ENCODE assay signal across 6 cellular contexts in the genomic region with DNA sequence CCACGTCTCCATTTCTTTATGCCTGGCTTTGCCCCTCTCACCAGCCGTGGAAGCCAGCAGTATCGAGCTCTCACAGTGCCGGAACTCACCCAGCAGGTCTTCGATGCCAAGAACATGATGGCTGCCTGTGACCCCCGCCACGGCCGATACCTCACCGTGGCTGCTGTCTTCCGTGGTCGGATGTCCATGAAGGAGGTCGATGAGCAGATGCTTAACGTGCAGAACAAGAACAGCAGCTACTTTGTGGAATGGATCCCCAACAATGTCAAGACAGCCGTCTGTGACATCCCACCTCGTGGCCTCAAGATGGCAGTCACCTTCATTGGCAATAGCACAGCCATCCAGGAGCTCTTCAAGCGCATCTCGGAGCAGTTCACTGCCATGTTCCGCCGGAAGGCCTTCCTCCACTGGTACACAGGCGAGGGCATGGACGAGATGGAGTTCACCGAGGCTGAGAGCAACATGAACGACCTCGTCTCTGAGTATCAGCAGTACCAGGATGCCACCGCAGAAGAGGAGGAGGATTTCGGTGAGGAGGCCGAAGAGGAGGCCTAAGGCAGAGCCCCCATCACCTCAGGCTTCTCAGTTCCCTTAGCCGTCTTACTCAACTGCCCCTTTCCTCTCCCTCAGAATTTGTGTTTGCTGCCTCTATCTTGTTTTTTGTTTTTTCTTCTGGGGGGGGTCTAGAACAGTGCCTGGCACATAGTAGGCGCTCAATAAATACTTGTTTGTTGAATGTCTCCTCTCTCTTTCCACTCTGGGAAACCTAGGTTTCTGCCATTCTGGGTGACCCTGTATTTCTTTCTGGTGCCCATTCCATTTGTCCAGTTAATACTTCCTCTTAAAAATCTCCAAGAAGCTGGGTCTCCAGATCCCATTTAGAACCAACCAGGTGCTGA. TPM values are rescaled to one million over a fixed set of nuclear protein-coding genes. Genes with fewer than 3 reads are reported as not detected.
A peak's percentile ranks its signal among the peaks of the same experiment; 100 is the strongest.
DNase-seq lines count a peak whose midpoint lies in the region; ATAC-seq and TF ChIP-seq lines count a peak whose summit lies in the region.
"Not testable (repeated sequence)": the region's sequence is repeated elsewhere in the genome, so short reads cannot be mapped to it uniquely, and the experiment has no call there.

No MANE protein-coding gene starts in this region.

- H4K20me1 ChIP-seq in OCI-LY7 (ENCODE audit: insufficient read depth, low read length) = peaks cover 35% of the 10 kb centered on the region

- CTCF ChIA-PET in Calu3 (lab: Charles Lee) = interaction anchor here (0.6 to 5.0 kb wide), 2 partner anchors 43 to 45 kb away, joined by 4 to 72 read pairs; no protein-coding TSS in a partner anchor
- CTCF ChIA-PET in OCI-LY7 (lab: Charles Lee; ENCODE audit: unreplicated experiment) = interaction anchor here (0.5 kb wide), 1 partner anchor 112 kb away, joined by 3 read pairs; no protein-coding TSS in a partner anchor

- H3K4me3 Mint-ChIP-seq in Calu3 (ENCODE audit: low read depth, unreplicated experiment) (peak overlapping the region; percentile 92), endothelial cell (ENCODE audit: unreplicated experiment) (peak overlapping the region; percentile 99)
- H3K4me3 Mint-ChIP-seq in activated T-helper 17 cell treated with anti-CD3 and anti-CD28 coated beads, Interleukin-2, amount 50 U/mL, for 72 hours = peak overlapping the region; percentile 99
- peak overlapping the region in 7 of 10 donors; percentile 1 to 57 (median 26) for H3K4me3 Mint-ChIP-seq in naive thymus-derived CD8-positive, alpha-beta T cell

- peaks cover 47% of the 10 kb centered on the region for H3K4me1 ChIP-seq in OCI-LY7 (ENCODE audit: insufficient read depth, low read length, poor library complexity, severe bottlenecking)
- peaks cover 0 to 63% (median 25%) of the 10 kb centered on the region in 4 donors for H3K4me1 ChIP-seq in tibial artery

- peaks cover 78% of the 10 kb centered on the region for H3K36me3 ChIP-seq in OCI-LY7 (ENCODE audit: insufficient read depth, low read length)
- H3K36me3 ChIP-seq in tibial artery = peaks cover 39 to 62% (median 48%) of the 10 kb centered on the region in 3 donors

- H3K27ac Mint-ChIP-seq in Calu3 (ENCODE audit: unreplicated experiment) (peak overlapping the region; percentile 86), endothelial cell (ENCODE audit: unreplicated experiment) (peak overlapping the region; percentile 49)
- peak overlapping the region; percentile 96 for H3K27ac Mint-ChIP-seq in activated T-helper 17 cell treated with anti-CD3 and anti-CD28 coated beads, Interleukin-2, amount 50 U/mL, for 72 hours
- peak overlapping the region; percentile 63 to 87 (median 78) for H3K27ac Mint-ChIP-seq in naive thymus-derived CD8-positive, alpha-beta T cell

- peak overlapping the region; percentile 50 for H3K4me3 ChIP-seq in OCI-LY7 (ENCODE audit: low read depth, low read length, poor library complexity, severe bottlenecking)
- H3K4me3 ChIP-seq in tibial artery = not testable (repeated sequence)

- not testable (repeated sequence) for H3K27me3 ChIP-seq in tibial artery

- H3K27me3 Mint-ChIP-seq in Calu3 (ENCODE audit: unreplicated experiment); activated T-helper 17 cell treated with anti-CD3 and anti-CD28 coated beads, Interleukin-2, amount 50 U/mL, for 72 hours; naive thymus-derived CD8-positive, alpha-beta T cell: not testable (repeated sequence)
- peaks cover 24% of the 10 kb centered on the region for H3K27me3 Mint-ChIP-seq in endothelial cell (ENCODE audit: unreplicated experiment)

- POLR2A ChIA-PET in OCI-LY7 (lab: Charles Lee) = not testable (repeated sequence)
- POLR2A ChIA-PET in naive thymus-derived CD8-positive, alpha-beta T cell (lab: Charles Lee) = interaction anchor here (0.6 to 14.3 kb wide), 6 partner anchors 9 to 182 kb away, joined by 3 to 594 read pairs (median 4); partner anchors contain the start of gene DHX16

- TF ChIP-seq CTCF in Calu3 (IDR thresholded peaks at IDR 0.05; ENCODE audit: unreplicated experiment); OCI-LY7 (conservative IDR thresholded peaks at IDR 0.05; ENCODE audit: low read length); endothelial cell (IDR thresholded peaks at IDR 0.05; ENCODE audit: unreplicated experiment); tibial artery (IDR thresholded peaks at IDR 0.05): not testable (repeated sequence)

- not testable (repeated sequence) for H3K9me3 Mint-ChIP-seq in Calu3 (ENCODE audit: low read depth, unreplicated experiment); activated T-helper 17 cell treated with anti-CD3 and anti-CD28 coated beads, Interleukin-2, amount 50 U/mL, for 72 hours; endothelial cell (ENCODE audit: unreplicated experiment); naive thymus-derived CD8-positive, alpha-beta T cell

- peaks cover 66% of the 10 kb centered on the region for H3K79me2 ChIP-seq in OCI-LY7 (ENCODE audit: insufficient read depth, low read depth, low read length)

- not testable (repeated sequence) for H2AFZ ChIP-seq in OCI-LY7 (ENCODE audit: low read length)

- TSS peak; percentile 38 for BruUV-seq in Calu3 (replicated peaks; lab: Mats Ljungman, UMichigan)
- BruUV-seq in OCI-LY7 (replicated peaks; lab: Mats Ljungman, UMichigan) = not testable (repeated sequence)

- not testable (repeated sequence) for H3K9me3 ChIP-seq in OCI-LY7 (ENCODE audit: low read length); tibial artery

- not testable (repeated sequence) for DNase-seq in Calu3; OCI-LY7 (ENCODE audit: low spot score); endothelial cell (ENCODE audit: low spot score); naive thymus-derived CD8-positive, alpha-beta T cell; tibial artery

- peak overlapping the region; percentile 95 for H3K4me2 ChIP-seq in OCI-LY7 (ENCODE audit: low read length)

- H3K36me3 Mint-ChIP-seq in Calu3 (ENCODE audit: insufficient read depth, unreplicated experiment) = peaks cover 100% of the 10 kb centered on the region
- peaks cover 96% of the 10 kb centered on the region for H3K36me3 Mint-ChIP-seq in activated T-helper 17 cell treated with anti-CD3 and anti-CD28 coated beads, Interleukin-2, amount 50 U/mL, for 72 hours (ENCODE audit: low read depth)
- peaks cover 58% of the 10 kb centered on the region for H3K36me3 Mint-ChIP-seq in endothelial cell (ENCODE audit: low read depth, unreplicated experiment)
- H3K36me3 Mint-ChIP-seq in naive thymus-derived CD8-positive, alpha-beta T cell = peaks cover 0 to 56% (median 17%) of the 10 kb centered on the region in 3 donors

- H3K9me2 ChIP-seq in OCI-LY7 (ENCODE audit: insufficient read depth, low read length) = not testable (repeated sequence)

- not testable (repeated sequence) for ATAC-seq in activated T-helper 17 cell treated with anti-CD3 and anti-CD28 coated beads, Interleukin-2, amount 50 U/mL, for 72 hours (replicated peaks); naive thymus-derived CD8-positive, alpha-beta T cell

- H3K4me1 Mint-ChIP-seq in Calu3 (ENCODE audit: low read depth, unreplicated experiment) (peaks cover 43% of the 10 kb centered on the region), endothelial cell (ENCODE audit: unreplicated experiment) (peaks cover 40% of the 10 kb centered on the region)
- H3K4me1 Mint-ChIP-seq in activated T-helper 17 cell treated with anti-CD3 and anti-CD28 coated beads, Interleukin-2, amount 50 U/mL, for 72 hours = peaks cover 28% of the 10 kb centered on the region
- H3K4me1 Mint-ChIP-seq in naive thymus-derived CD8-positive, alpha-beta T cell = peaks cover 24 to 62% (median 55%) of the 10 kb centered on the region in 4 donors

- H3K27ac ChIP-seq in OCI-LY7 (ENCODE audit: low read depth, low read length, poor library complexity, severe bottlenecking) (peak overlapping the region; percentile 32), tibial artery (peak overlapping the region; percentile 8 to 23)

- intact Hi-C loops in Calu3 (cut with micrococcal nuclease; ENCODE audit: unreplicated experiment) (loop anchor here (5.0 to 10.0 kb wide), 3 partner anchors 107 to 239 kb away; partner anchors contain the start of genes HLA-E, MRPS18B and PPP1R10), OCI-LY7 (cut with micrococcal nuclease; ENCODE audit: unreplicated experiment) (loop anchor here (5.0 kb wide), 1 partner anchor 167 kb away; the partner anchor contains the start of genes GNL1 and PRR3), tibial artery (cut with DNase I; ENCODE audit: low total_unique reads) (loop anchor here (5.0 kb wide), 1 partner anchor 107 kb away; the partner anchor contains the start of genes MRPS18B and PPP1R10)

RNA-seq across cellular contexts. Expression of gene TUBB, which starts 3.9 kb away (rescaled TPM):
- total RNA-seq in Calu3 (2022) (967 and 1,123 TPM in 2 replicates), OCI-LY7 (2022) (1,244 and 1,350 TPM in 2 replicates), endothelial cell (ENCODE audit: unreplicated experiment) (1,094 TPM)
- total RNA-seq in OCI-LY7 (2014; rRNA removed; shearing (Covaris generic)) = 1,287 and 1,346 TPM in 2 replicates
- 1,000 to 10,000 TPM; 1,139 to 1,437 TPM for total RNA-seq in activated T-helper 17 cell treated with anti-CD3 and anti-CD28 coated beads, Interleukin-2, amount 50 U/mL, for 72 hours
- total RNA-seq in naive thymus-derived CD8-positive, alpha-beta T cell = 100 to 1,000 TPM; 171 to 187 TPM
- 100 to 1,000 TPM in 1 of 3 donors, 10 to 100 TPM in 2; 79.2 to 116 (median 83.3) TPM for polyA plus RNA-seq in naive thymus-derived CD8-positive, alpha-beta T cell

RNA-seq across cellular contexts. Expression of gene MDC1, which starts 7.0 kb away (rescaled TPM):
- total RNA-seq in Calu3 (2022) (62.4 and 66.6 TPM in 2 replicates), OCI-LY7 (2022) (107 and 133 TPM in 2 replicates), endothelial cell (ENCODE audit: unreplicated experiment) (51.7 TPM)
- total RNA-seq in OCI-LY7 (2014; rRNA removed; shearing (Covaris generic)) = 35.0 and 41.6 TPM in 2 replicates
- total RNA-seq in activated T-helper 17 cell treated with anti-CD3 and anti-CD28 coated beads, Interleukin-2, amount 50 U/mL, for 72 hours = 10 to 100 TPM; 57.4 to 82.1 TPM
- total RNA-seq in naive thymus-derived CD8-positive, alpha-beta T cell = 10 to 100 TPM; 50.8 to 54.9 TPM
- 1 to 10 TPM; 1.3 to 6.3 (median 2.8) TPM for polyA plus RNA-seq in naive thymus-derived CD8-positive, alpha-beta T cell

RNA-seq across cellular contexts. Expression of gene FLOT1, which starts 18.4 kb away (rescaled TPM):
- total RNA-seq in Calu3 (2022) (240 and 243 TPM in 2 replicates), OCI-LY7 (2022) (108 and 117 TPM in 2 replicates), endothelial cell (ENCODE audit: unreplicated experiment) (136 TPM)
- 66.7 and 70.7 TPM in 2 replicates for total RNA-seq in OCI-LY7 (2014; rRNA removed; shearing (Covaris generic))
- 100 to 1,000 TPM; 152 to 161 TPM for total RNA-seq in activated T-helper 17 cell treated with anti-CD3 and anti-CD28 coated beads, Interleukin-2, amount 50 U/mL, for 72 hours
- total RNA-seq in naive thymus-derived CD8-positive, alpha-beta T cell = 10 to 100 TPM; 74.1 to 79.8 TPM
- polyA plus RNA-seq in naive thymus-derived CD8-positive, alpha-beta T cell = 10 to 100 TPM; 76.0 to 98.4 (median 78.4) TPM

RNA-seq across cellular contexts. Expression of gene IER3, which starts 20.3 kb away (rescaled TPM):
- total RNA-seq in Calu3 (2022) (270 and 458 TPM in 2 replicates), OCI-LY7 (2022) (1.3 and 1.6 TPM in 2 replicates), endothelial cell (ENCODE audit: unreplicated experiment) (4.8 TPM)
- 0.51 and 2.8 TPM in 2 replicates for total RNA-seq in OCI-LY7 (2014; rRNA removed; shearing (Covaris generic))
- total RNA-seq in activated T-helper 17 cell treated with anti-CD3 and anti-CD28 coated beads, Interleukin-2, amount 50 U/mL, for 72 hours = 100 to 1,000 TPM in 1 of 2 donors, 10 to 100 TPM in 1; 55.6 to 617 TPM
- total RNA-seq in naive thymus-derived CD8-positive, alpha-beta T cell = 10 to 100 TPM; 16.0 to 17.0 TPM
- polyA plus RNA-seq in naive thymus-derived CD8-positive, alpha-beta T cell = 1 to 10 TPM in 2 of 3 donors, under 1 TPM in 1; 0.58 to 1.8 (median 1.5) TPM

RNA-seq across cellular contexts. Expression of gene NRM, which starts 33.3 kb away (rescaled TPM):
- 22.8 and 30.2 TPM in 2 replicates for total RNA-seq in Calu3 (2022)
- 13.6 and 18.6 TPM in 2 replicates for total RNA-seq in OCI-LY7 (2014; rRNA removed; shearing (Covaris generic))
- total RNA-seq in OCI-LY7 (2022) = 36.7 and 44.0 TPM in 2 replicates
- total RNA-seq in activated T-helper 17 cell treated with anti-CD3 and anti-CD28 coated beads, Interleukin-2, amount 50 U/mL, for 72 hours = 10 to 100 TPM; 26.0 to 36.9 TPM
- total RNA-seq in endothelial cell (ENCODE audit: unreplicated experiment) = 26.0 TPM
- total RNA-seq in naive thymus-derived CD8-positive, alpha-beta T cell = 1 to 10 TPM; 2.4 TPM
- 1 to 10 TPM; 3.7 to 5.4 (median 5.4) TPM for polyA plus RNA-seq in naive thymus-derived CD8-positive, alpha-beta T cell

Comparison
In these comparisons a context has a peak if more than half of its experiments do, and no peak if none do; other contexts are left out.
1. H3K4me3 Mint-ChIP-seq: peak in every context shown above with its lines; median percentile 99 in activated T-helper 17 cell treated with anti-CD3 and anti-CD28 coated beads, Interleukin-2, amount 50 U/mL, for 72 hours; 99 in endothelial cell; 92 in Calu3; 26 in naive thymus-derived CD8-positive, alpha-beta T cell.